8 cellular contexts compared by ENCODE assay signal in the genomic region with DNA sequence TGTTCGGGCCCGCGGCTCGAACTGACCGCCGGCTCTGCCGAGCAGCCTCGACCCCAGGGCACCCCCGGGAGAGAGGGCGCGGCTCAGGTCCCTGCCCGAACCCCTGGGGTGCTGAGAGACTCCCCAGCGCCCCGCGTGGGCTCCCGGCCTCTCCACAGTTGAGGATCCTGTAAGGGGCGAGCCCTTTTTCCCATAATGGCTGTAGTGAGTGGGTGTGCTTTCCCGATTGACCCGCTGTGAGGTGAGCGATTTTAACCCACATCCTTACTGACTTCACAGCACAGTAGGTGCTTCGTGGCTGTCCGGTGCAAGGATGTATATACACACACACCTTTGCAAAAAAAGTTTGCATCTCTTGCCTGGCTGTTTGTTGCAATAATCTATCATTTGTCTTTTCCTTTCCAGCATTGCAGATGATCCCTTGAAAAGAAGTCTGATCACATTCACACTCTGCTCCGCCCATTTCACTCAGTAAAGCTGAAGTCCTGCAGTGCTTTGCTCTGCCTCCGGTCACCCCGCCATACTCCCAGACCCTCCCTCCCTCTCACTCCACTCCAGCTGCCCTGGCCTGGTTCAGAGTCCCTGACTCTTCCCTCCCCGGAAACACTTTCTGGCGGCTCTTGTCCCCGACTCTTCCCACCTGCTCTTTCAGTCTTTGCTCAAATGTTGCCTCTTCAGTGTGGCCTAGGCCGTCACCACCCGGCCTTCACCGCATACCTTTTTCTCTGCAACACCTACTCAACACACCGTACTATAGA. TPM values are rescaled to one million over a fixed set of nuclear protein-coding genes. Genes with fewer than 3 reads are reported as not detected.
DNase-seq lines count a peak whose midpoint lies in the region; ATAC-seq, FAIRE-seq and TF ChIP-seq lines count a peak whose summit lies in the region.

No MANE protein-coding gene starts in this region.

- peak overlapping the region; percentile 94 for H3K4me3 Mint-ChIP-seq in natural killer cell treated with Interleukin-12 subunit alpha and Interleukin-12 subunit beta and Interleukin-15 and Interleukin-18, amount 100 ng/mL, for 72 hours

- peaks cover 77% of the 10 kb centered on the region for H3K36me3 ChIP-seq in OCI-LY7 (ENCODE audit: insufficient read depth, low read length)
- peaks cover 14% of the 10 kb centered on the region for H3K36me3 ChIP-seq in effector memory CD4-positive, alpha-beta T cell (ENCODE audit: control insufficient read depth, insufficient read depth, low read length)

- DNase-seq in A549 (ENCODE audit: low read depth in 1 of 2, low spot score in 1 of 2) = peak in 1 of 2 experiments; percentile 12
- peak; percentile 46 for DNase-seq in GM12892 (ENCODE audit: insufficient read length)
- DNase-seq in OCI-LY7 (ENCODE audit: low spot score) = peak; percentile 20
- no peak for DNase-seq in effector memory CD4-positive, alpha-beta T cell
- DNase-seq in natural killer cell treated with Interleukin-12 subunit alpha and Interleukin-12 subunit beta and Interleukin-15 and Interleukin-18, amount 100 ng/mL, for 72 hours (ENCODE audit: low spot score) = no peak
- no peak for DNase-seq in mucosa of gallbladder (ENCODE audit: low spot score)

- no peaks in the 10 kb centered on the region for H3K27me3 ChIP-seq in effector memory CD4-positive, alpha-beta T cell (replicated peaks; ENCODE audit: control insufficient read depth, insufficient read depth, low read length, poor library complexity, severe bottlenecking)

- H3K9me2 ChIP-seq in OCI-LY7 (ENCODE audit: insufficient read depth, low read length) = no peaks in the 10 kb centered on the region

- no peaks in the 10 kb centered on the region for H3K9me3 Mint-ChIP-seq in natural killer cell treated with Interleukin-12 subunit alpha and Interleukin-12 subunit beta and Interleukin-15 and Interleukin-18, amount 100 ng/mL, for 72 hours

- peaks cover 37% of the 10 kb centered on the region for H3K36me3 Mint-ChIP-seq in natural killer cell treated with Interleukin-12 subunit alpha and Interleukin-12 subunit beta and Interleukin-15 and Interleukin-18, amount 100 ng/mL, for 72 hours

- intact Hi-C loops in OCI-LY7 (cut with micrococcal nuclease; ENCODE audit: unreplicated experiment) = no loop called here

- peaks cover 13% of the 10 kb centered on the region for H4K20me1 ChIP-seq in OCI-LY7 (ENCODE audit: insufficient read depth, low read length)

- H3K4me1 ChIP-seq in A549 (peaks cover 17% of the 10 kb centered on the region; the same call in 2 of the 3 replicates), OCI-LY7 (ENCODE audit: insufficient read depth, low read length, poor library complexity, severe bottlenecking) (peaks cover 28% of the 10 kb centered on the region)
- H3K4me1 ChIP-seq in effector memory CD4-positive, alpha-beta T cell (ENCODE audit: control insufficient read depth, insufficient read depth, low read length, poor library complexity, severe bottlenecking) = peaks cover 17% of the 10 kb centered on the region

- ATAC-seq in A549 = peak; percentile 44 to 58; a peak in 5 of 6 replicates
- ATAC-seq in natural killer cell treated with Interleukin-12 subunit alpha and Interleukin-12 subunit beta and Interleukin-15 and Interleukin-18, amount 100 ng/mL, for 72 hours = peak; percentile 3 to 29
- no peak for ATAC-seq in GM21786 (IDR thresholded peaks at IDR 0.05; ENCODE audit: unreplicated experiment)
- no peak for ATAC-seq in HG02981 (IDR thresholded peaks at IDR 0.05; ENCODE audit: unreplicated experiment)

- POLR2A ChIA-PET in A549 (lab: Yijun Ruan, JAX) (interaction anchor here (1.0 to 2.1 kb wide), 6 partner anchors 9 to 125 kb away, joined by 4 to 9 read pairs (median 6); a partner anchor contains a TSS), OCI-LY7 (lab: Charles Lee) (interaction anchor here (0.5 to 1.6 kb wide), 4 partner anchors 9 to 325 kb away, joined by 3 to 4 read pairs (median 3); no protein-coding TSS in a partner anchor)

- H3K9me3 ChIP-seq in A549 (no peaks in the 10 kb centered on the region), OCI-LY7 (ENCODE audit: low read length) (no peaks in the 10 kb centered on the region)
- no peaks in the 10 kb centered on the region for H3K9me3 ChIP-seq in effector memory CD4-positive, alpha-beta T cell (ENCODE audit: control insufficient read depth, low read length)

- no peak for TF ChIP-seq EP300 in A549 (IDR thresholded peaks at IDR 0.05)

- peak overlapping the region; percentile 55; the same call in 1 of the 2 replicates for H2AFZ ChIP-seq in OCI-LY7 (ENCODE audit: low read length)

- H3K79me2 ChIP-seq in OCI-LY7 (ENCODE audit: insufficient read depth, low read depth, low read length) = peaks cover 47% of the 10 kb centered on the region

- no peaks in the 10 kb centered on the region for H3K27me3 Mint-ChIP-seq in natural killer cell treated with Interleukin-12 subunit alpha and Interleukin-12 subunit beta and Interleukin-15 and Interleukin-18, amount 100 ng/mL, for 72 hours

- CTCF ChIA-PET in A549 (lab: Yijun Ruan, JAX) (interaction anchor here (1.1 to 1.8 kb wide), 2 partner anchors 9 to 73 kb away, joined by 3 to 6 read pairs; no protein-coding TSS in a partner anchor), OCI-LY7 (lab: Charles Lee; ENCODE audit: unreplicated experiment) (no interaction called here)

- no peak for TF ChIP-seq CTCF in A549 (IDR thresholded peaks at IDR 0.05)
- 0 out of 2 replicates have a peak, but pooled peaks have one; percentile 20 for TF ChIP-seq CTCF in OCI-LY7 (conservative IDR thresholded peaks at IDR 0.05; ENCODE audit: low read length)

- peak overlapping the region; percentile 58 to 79 for H3K27ac Mint-ChIP-seq in natural killer cell treated with Interleukin-12 subunit alpha and Interleukin-12 subunit beta and Interleukin-15 and Interleukin-18, amount 100 ng/mL, for 72 hours

- TF ChIP-seq POLR2A in A549 (IDR thresholded peaks at IDR 0.05; ENCODE audit: low read length) (no peak), GM12892 (IDR thresholded peaks at IDR 0.05; ENCODE audit: low read depth, low read length) (no peak; the same call in 1 of the 2 replicates)

- FAIRE-seq in A549 (lab: Jason Lieb, UNC) (no peak), GM12892 (lab: Jason Lieb, UNC) (no peak)

- WGBS in A549 (ENCODE audit: missing lambda C conversion rate) = 46% methylated on average over 18 of the region's 32 CpGs

- H3K27ac ChIP-seq in A549 = peak overlapping the region; percentile 86 to 98
- H3K27ac ChIP-seq in OCI-LY7 (ENCODE audit: low read depth, low read length, poor library complexity, severe bottlenecking) = peak overlapping the region; percentile 64
- peak overlapping the region; percentile 55 for H3K27ac ChIP-seq in effector memory CD4-positive, alpha-beta T cell (ENCODE audit: insufficient read depth, low read length, poor library complexity, severe bottlenecking)

- no TSS peak for BruUV-seq in OCI-LY7 (replicated peaks; lab: Mats Ljungman, UMichigan)

- H3K4me3 ChIP-seq in A549 (peak overlapping the region; percentile 91), OCI-LY7 (ENCODE audit: low read depth, low read length, poor library complexity, severe bottlenecking) (peak overlapping the region; percentile 81)
- peak overlapping the region; percentile 70 for H3K4me3 ChIP-seq in effector memory CD4-positive, alpha-beta T cell (ENCODE audit: insufficient read depth, low read depth, low read length, poor library complexity, severe bottlenecking)

- TF ChIP-seq RAD21 in A549 (conservative IDR thresholded peaks at IDR 0.05 in 1 of 2, IDR thresholded peaks at IDR 0.05 in 1 of 2) = no peak

- peak overlapping the region; percentile 84 for H3K4me2 ChIP-seq in A549
- H3K4me2 ChIP-seq in OCI-LY7 (ENCODE audit: low read length) = peak overlapping the region; percentile 73

- peaks cover 32 to 40% of the 10 kb centered on the region in 2 donors for H3K4me1 Mint-ChIP-seq in natural killer cell treated with Interleukin-12 subunit alpha and Interleukin-12 subunit beta and Interleukin-15 and Interleukin-18, amount 100 ng/mL, for 72 hours (ENCODE audit: low read depth in 2 of 2)

TF ChIP-seq in A549, 52 proteins besides CTCF, POLR2A, EP300 and RAD21 (continues in another document):
- TF ChIP-seq SMC3 (IDR thresholded peaks at IDR 0.05) (no peak), EHMT2 (IDR thresholded peaks at IDR 0.05; ENCODE audit: low read depth) (no peak), BHLHE40 (IDR thresholded peaks at IDR 0.05; ENCODE audit: low read depth, low read length) (no peak), RARB (CRISPR knock-in tag; IDR thresholded peaks at IDR 0.05) (no peak), MYC (IDR thresholded peaks at IDR 0.05; ENCODE audit: borderline replicate concordance, low read length) (no peak), ZSCAN20 (CRISPR knock-in tag; IDR thresholded peaks at IDR 0.05) (no peak), HOXB13 (CRISPR knock-in tag; IDR thresholded peaks at IDR 0.05; ENCODE audit: low read depth) (no peak), FOXS1 (CRISPR knock-in tag; IDR thresholded peaks at IDR 0.05) (no peak), JUNB (IDR thresholded peaks at IDR 0.05) (no peak)
- TF ChIP-seq, protein P1, sequence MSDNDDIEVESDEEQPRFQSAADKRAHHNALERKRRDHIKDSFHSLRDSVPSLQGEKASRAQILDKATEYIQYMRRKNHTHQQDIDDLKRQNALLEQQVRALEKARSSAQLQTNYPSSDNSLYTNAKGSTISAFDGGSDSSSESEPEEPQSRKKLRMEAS (IDR thresholded peaks at IDR 0.05) = no peak

RNA-seq across cellular contexts. Expression of a gene that starts 1.0 kb away (rescaled TPM):
- polyA plus RNA-seq in A549 (2011; rRNA removed) (65.8 and 68.2 TPM in 2 replicates), A549 (2017; fragmentation: RNase III; extraction: RNeasy Plus Mini Kit Qiagen cat#74134 plus additional on column Dnase treatment) (56.9 to 63.5 TPM (median 62.7 TPM) in 3 replicates)
- 71.8 and 80.2 TPM in 2 replicates for polyA plus RNA-seq in A549 (2012; cell fraction: cytosol; rRNA removed)
- polyA plus RNA-seq in A549 (2012; cell fraction: nucleus; rRNA removed) = 86.6 and 92.2 TPM in 2 replicates
- polyA minus RNA-seq in A549 (2011; rRNA and poly(A)+ RNA removed) = 46.7 and 58.9 TPM in 2 replicates
- polyA plus RNA-seq in GM12892 (2012; ENCODE audit: missing spikeins) = 45.9 TPM
- total RNA-seq in OCI-LY7 (2014; rRNA removed; shearing (Covaris generic)) = 104 and 121 TPM in 2 replicates
- total RNA-seq in OCI-LY7 (2022) (137 and 141 TPM in 2 replicates), mucosa of gallbladder (74.4 TPM)
- 100 to 1,000 TPM in 1 of 2 donors, 10 to 100 TPM in 1; 89.7 to 164 TPM for total RNA-seq in natural killer cell treated with Interleukin-12 subunit alpha and Interleukin-12 subunit beta and Interleukin-15 and Interleukin-18, amount 100 ng/mL, for 72 hours

RNA-seq across cellular contexts. Expression of a gene that starts 15.3 kb away (rescaled TPM):
- polyA plus RNA-seq in A549 (2011; rRNA removed) = 77.7 and 110 TPM in 2 replicates
- polyA plus RNA-seq in A549 (2012; cell fraction: cytosol; rRNA removed) = 74.6 and 79.7 TPM in 2 replicates
- 24.9 and 31.6 TPM in 2 replicates for polyA plus RNA-seq in A549 (2012; cell fraction: nucleus; rRNA removed)
- 69.2 to 79.4 TPM (median 78.4 TPM) in 3 replicates for polyA plus RNA-seq in A549 (2017; fragmentation: RNase III; extraction: RNeasy Plus Mini Kit Qiagen cat#74134 plus additional on column Dnase treatment)
- 43.1 and 45.5 TPM in 2 replicates for polyA minus RNA-seq in A549 (2011; rRNA and poly(A)+ RNA removed)
- 84.0 TPM for polyA plus RNA-seq in GM12892 (2012; ENCODE audit: missing spikeins)
- total RNA-seq in OCI-LY7 (2014; rRNA removed; shearing (Covaris generic)) = 59.5 and 60.3 TPM in 2 replicates
- 85.5 and 94.6 TPM in 2 replicates for total RNA-seq in OCI-LY7 (2022)
- total RNA-seq in natural killer cell treated with Interleukin-12 subunit alpha and Interleukin-12 subunit beta and Interleukin-15 and Interleukin-18, amount 100 ng/mL, for 72 hours = 10 to 100 TPM; 50.1 to 53.9 TPM
- 70.5 TPM for total RNA-seq in mucosa of gallbladder

Comparison
In these comparisons a context has a peak if more than half of its experiments do, and no peak if none do; other contexts are left out.
1. ATAC-seq: peak in A549 (2 of 2) and natural killer cell treated with Interleukin-12 subunit alpha and Interleukin-12 subunit beta and Interleukin-15 and Interleukin-18, amount 100 ng/mL, for 72 hours (2 of 2); none in GM21786 (single experiment) and HG02981 (single experiment).
2. DNase-seq: peak in GM12892 (single experiment) and OCI-LY7 (single experiment); none in effector memory CD4-positive, alpha-beta T cell (0 of 3), natural killer cell treated with Interleukin-12 subunit alpha and Interleukin-12 subunit beta and Interleukin-15 and Interleukin-18, amount 100 ng/mL, for 72 hours (single experiment) and mucosa of gallbladder (single experiment).
3. Peak in every context shown above with its lines, with median percentiles within 50 percentile points of each other: H3K27ac ChIP-seq and H3K4me3 ChIP-seq.